In the genomic region with DNA sequence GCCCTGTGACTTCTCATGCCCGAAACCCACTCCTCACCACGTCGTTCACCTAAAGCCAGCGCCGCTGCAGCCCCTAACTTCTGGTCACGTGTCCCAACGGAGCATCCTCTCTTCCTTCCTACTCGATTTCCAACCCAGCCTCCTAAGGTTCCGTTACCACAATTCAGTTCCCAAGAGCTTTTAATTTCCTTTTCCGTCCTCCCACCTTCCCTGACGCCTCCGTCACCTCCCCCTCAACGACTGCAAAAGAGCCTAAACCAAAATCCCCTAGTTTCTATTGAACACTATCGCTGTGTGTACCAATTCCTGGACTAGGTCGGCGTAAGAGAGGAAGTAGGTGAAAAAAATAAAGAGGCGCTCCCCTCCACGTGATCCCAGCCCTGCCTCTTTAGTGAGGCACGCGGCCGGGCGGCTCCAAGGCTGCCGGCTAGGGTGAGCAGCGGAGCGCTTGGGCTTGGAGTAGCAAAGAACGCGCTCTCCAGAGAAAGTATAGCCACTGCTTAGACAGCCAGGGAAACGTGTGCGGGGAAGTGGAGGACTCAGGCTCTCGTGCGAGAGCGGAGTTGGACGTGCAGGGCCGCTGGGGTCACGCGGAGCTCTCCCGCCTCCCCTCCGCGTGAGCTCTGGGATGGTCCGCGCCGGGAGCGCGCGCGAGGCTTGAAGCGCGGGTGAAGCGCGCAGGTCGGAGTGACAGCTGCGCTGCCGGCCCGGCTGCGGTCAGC, we compare ENCODE assay signal across 8 cellular contexts. TPM values are rescaled to one million over a fixed set of nuclear protein-coding genes. Genes with fewer than 3 reads are reported as not detected.
A peak's percentile ranks its signal among the peaks of the same experiment; 100 is the strongest.
DNase-seq lines count a peak whose midpoint lies in the region; ATAC-seq and TF ChIP-seq lines count a peak whose summit lies in the region.

Gene CENPP, plus strand, starts transcription at position 685 of the 722 bp plus-strand sequence.
Gene NOL8, minus strand, starts transcription at position 82 of the 722 bp plus-strand sequence. CDS start 1,189 bp downstream, outside the sequence.

- peak; percentile 95 for ATAC-seq in GM18870 (IDR thresholded peaks at IDR 0.05; ENCODE audit: unreplicated experiment)
- peak; percentile 93 for ATAC-seq in HG03108 (IDR thresholded peaks at IDR 0.05; ENCODE audit: unreplicated experiment)

- peak within 1 kb of the TSS; percentile 96 to 100 (median 98) for H3K9ac ChIP-seq in skeletal muscle tissue (ENCODE audit: low read depth in 1 of 3, low read length in 3 of 3)

- H3K4me3 ChIP-seq in AG04449 (ENCODE audit: low read depth, low read length) (peak within 1 kb of the TSS; percentile 90), iPS-18c (ENCODE audit: insufficient read depth, low read depth, low read length) (peak within 1 kb of the TSS; percentile 85), skeletal muscle tissue (ENCODE audit: low read length in 3 of 3) (peak within 1 kb of the TSS; percentile 81 to 98 (median 93))

- H3K27ac ChIP-seq in VCaP: peak within 1 kb of the TSS; percentile 96
- H3K27ac ChIP-seq in skeletal muscle tissue (ENCODE audit: low read depth, low read length): peak within 1 kb of the TSS; percentile 98

- CTCF ChIA-PET in AG04449 (lab: Yijun Ruan, JAX): interaction anchor here (0.8 to 12.2 kb wide), 9 partner anchors 18 to 466 kb away, joined by 3 to 120 read pairs (median 3); no protein-coding TSS in a partner anchor

- peaks cover 3 to 26% (median 12%) of the 10 kb centered on the region in 3 donors for H3K36me3 ChIP-seq in skeletal muscle tissue (ENCODE audit: control insufficient read depth in 3 of 3, insufficient read depth in 3 of 3, low read length in 3 of 3)

- POLR2A ChIA-PET in AG04449 (lab: Yijun Ruan, JAX): interaction anchor here (0.7 to 1.1 kb wide), 4 partner anchors 9 to 282 kb away, joined by 3 read pairs; no protein-coding TSS in a partner anchor

- TF ChIP-seq CTCF in AG04449 (IDR thresholded peaks at IDR 0.05; ENCODE audit: insufficient read depth, low read length, missing control alignments) (no peak), VCaP (conservative IDR thresholded peaks at IDR 0.05) (no peak)

- in situ Hi-C loops in T47D (cut with HindIII; ENCODE audit: low pct_unique_long_range_greater_than_20kb, low sequenced_read_pairs): no loop called here

- H3K4me1 ChIP-seq in skeletal muscle tissue (ENCODE audit: control insufficient read depth in 3 of 3, insufficient read depth in 3 of 3, low read length in 3 of 3): peaks cover 16 to 27% (median 22%) of the 10 kb centered on the region in 3 donors

- no peaks in the 10 kb centered on the region for H3K9me3 ChIP-seq in iPS-18c (ENCODE audit: control insufficient read depth, insufficient read depth, low read length)
- no peaks in the 10 kb centered on the region for H3K9me3 ChIP-seq in skeletal muscle tissue (ENCODE audit: control insufficient read depth in 3 of 3, low read length in 3 of 3)

- peak; percentile 38 for DNase-seq in AG04449 (ENCODE audit: low read depth, low spot score)
- DNase-seq in NCI-H2171 treated with DMSO at 0.1 percent for 48 hours (lab: John Stamatoyannopoulos, UW): peak; percentile 97
- peak; percentile 63 to 90 for DNase-seq in T47D (ENCODE audit: low read depth in 1 of 2, low spot score in 1 of 2)

- H3K27me3 ChIP-seq in skeletal muscle tissue (ENCODE audit: control insufficient read depth in 3 of 3, insufficient read depth in 3 of 3, low read length in 3 of 3): no peaks in the 10 kb centered on the region

RNA-seq across cellular contexts. Expression of gene CENPP, which starts in this region (rescaled TPM):
- 15.7 TPM for total RNA-seq in skeletal muscle tissue

RNA-seq across cellular contexts. Expression of gene NOL8, which starts in this region (rescaled TPM):
- total RNA-seq in skeletal muscle tissue: 15.7 TPM

Comparison
In these comparisons a context has a peak if more than half of its experiments do, and no peak if none do; other contexts are left out.
1. Peak in every context shown above with its lines: DNase-seq, ATAC-seq, H3K4me3 ChIP-seq and H3K27ac ChIP-seq.
2. DNase-seq: peak in every context shown above with its lines; median percentile 97 in NCI-H2171 treated with DMSO at 0.1 percent for 48 hours; 76 in T47D; 38 in AG04449.